8 cellular contexts compared by ENCODE assay signal in genomic region chr15:83365370-83365938, GRCh38.
DNase-seq lines count a peak whose midpoint lies in the region; ATAC-seq and TF ChIP-seq lines count a peak whose summit lies in the region.

No MANE protein-coding gene starts in this region.

- CTCF ChIA-PET in OCI-LY7 (lab: Charles Lee; ENCODE audit: unreplicated experiment) = no interaction called here

- H3K27ac ChIP-seq in layer of hippocampus (ENCODE audit: low read depth, low read length) = peak overlapping the region; percentile 88
- no peak overlapping the region for H3K27ac ChIP-seq in OCI-LY7 (ENCODE audit: low read depth, low read length, poor library complexity, severe bottlenecking)

- H3K4me2 ChIP-seq in OCI-LY7 (ENCODE audit: low read length) = no peak overlapping the region

- no peaks in the 10 kb centered on the region for H3K9me3 Mint-ChIP-seq in stimulated activated naive CD8-positive, alpha-beta T cell treated with anti-CD3 and anti-CD28 coated beads, Interleukin-15, amount 100 ng/mL, for 72 hours

- peak overlapping the region; percentile 47; the same call in 1 of the 2 replicates for H3K9ac ChIP-seq in ES-I3 (ENCODE audit: low read depth, low read length)

- no peaks in the 10 kb centered on the region for H3K27me3 ChIP-seq in layer of hippocampus (ENCODE audit: control insufficient read depth, insufficient read depth, low read length)

- H3K4me3 ChIP-seq in choroid plexus epithelial cell (ENCODE audit: low read depth, low read length) = peak overlapping the region; percentile 58
- H3K4me3 ChIP-seq in OCI-LY7 (ENCODE audit: low read depth, low read length, poor library complexity, severe bottlenecking) = no peak overlapping the region

- DNase-seq in NOMO-1 treated with dmso at 0.1 percent for 144 hours (lab: John Stamatoyannopoulos, UW; ENCODE audit: unreplicated experiment) = peak; percentile 74
- DNase-seq in choroid plexus epithelial cell (ENCODE audit: low read depth) = peak; percentile 90
- peak; percentile 16 to 22 for DNase-seq in stimulated activated naive CD8-positive, alpha-beta T cell treated with anti-CD3 and anti-CD28 coated beads, Interleukin-15, amount 100 ng/mL, for 72 hours
- no peak for DNase-seq in OCI-LY7 (ENCODE audit: low spot score)

- peak overlapping the region; percentile 75 to 76 for H3K4me3 Mint-ChIP-seq in stimulated activated naive CD8-positive, alpha-beta T cell treated with anti-CD3 and anti-CD28 coated beads, Interleukin-15, amount 100 ng/mL, for 72 hours

- POLR2A ChIA-PET in OCI-LY7 (lab: Charles Lee) = no interaction called here

- H3K4me1 ChIP-seq in ES-I3 (ENCODE audit: insufficient read depth, low read length) (peaks cover 10% of the 10 kb centered on the region; the same call in 1 of the 2 replicates), OCI-LY7 (ENCODE audit: insufficient read depth, low read length, poor library complexity, severe bottlenecking) (no peaks in the 10 kb centered on the region)

- H3K9me3 ChIP-seq in ES-I3 (ENCODE audit: control insufficient read depth, insufficient read depth, low read length) = no peaks in the 10 kb centered on the region
- no peaks in the 10 kb centered on the region for H3K9me3 ChIP-seq in OCI-LY7 (ENCODE audit: low read length)

- no TSS peak for BruUV-seq in OCI-LY7 (replicated peaks; lab: Mats Ljungman, UMichigan)

- H3K9me2 ChIP-seq in OCI-LY7 (ENCODE audit: insufficient read depth, low read length) = no peaks in the 10 kb centered on the region

- H4K20me1 ChIP-seq in OCI-LY7 (ENCODE audit: insufficient read depth, low read length) = no peaks in the 10 kb centered on the region

- no peak overlapping the region for H3K27ac Mint-ChIP-seq in stimulated activated naive CD8-positive, alpha-beta T cell treated with anti-CD3 and anti-CD28 coated beads, Interleukin-15, amount 100 ng/mL, for 72 hours

- no peak overlapping the region for H2AFZ ChIP-seq in OCI-LY7 (ENCODE audit: low read length)

- H3K4me1 Mint-ChIP-seq in stimulated activated naive CD8-positive, alpha-beta T cell treated with anti-CD3 and anti-CD28 coated beads, Interleukin-15, amount 100 ng/mL, for 72 hours = peaks cover 16% of the 10 kb centered on the region

- H3K36me3 ChIP-seq in ES-I3 (ENCODE audit: insufficient read depth, low read length) (no peaks in the 10 kb centered on the region), OCI-LY7 (ENCODE audit: insufficient read depth, low read length) (no peaks in the 10 kb centered on the region)

- H3K27me3 Mint-ChIP-seq in stimulated activated naive CD8-positive, alpha-beta T cell treated with anti-CD3 and anti-CD28 coated beads, Interleukin-15, amount 100 ng/mL, for 72 hours = peaks cover 77% of the 10 kb centered on the region

- H3K79me2 ChIP-seq in OCI-LY7 (ENCODE audit: insufficient read depth, low read depth, low read length) = no peaks in the 10 kb centered on the region

- ATAC-seq in stimulated activated naive CD8-positive, alpha-beta T cell treated with anti-CD3 and anti-CD28 coated beads, Interleukin-15, amount 100 ng/mL, for 72 hours = peak; percentile 58
- ATAC-seq in GM19467 (IDR thresholded peaks at IDR 0.05; ENCODE audit: unreplicated experiment) (no peak), GM21526 (IDR thresholded peaks at IDR 0.05; ENCODE audit: low FRiP score, unreplicated experiment) (no peak)

- TF ChIP-seq CTCF in choroid plexus epithelial cell (conservative IDR thresholded peaks at IDR 0.05; ENCODE audit: low read depth, low read length) (no peak), OCI-LY7 (conservative IDR thresholded peaks at IDR 0.05; ENCODE audit: low read length) (no peak)

- intact Hi-C loops in OCI-LY7 (cut with micrococcal nuclease; ENCODE audit: unreplicated experiment) = no loop called here
